In genomic region chr5:107274576-107274975, GRCh38 we compare ENCODE assay signal across 17 cellular contexts.
"Had no signal": no experiment of that assay in that cellular context is flagged by ENCODE, and none has a peak within 500 bp of the region (broad histone marks: within the 10 kb centered on the region; RNA-seq: fewer than 3 reads in every experiment).

No MANE protein-coding gene starts in this region.

- H3K4me1 ChIP-seq: colonic mucosa, esophagus muscularis mucosa, foreskin keratinocyte, left ventricle myocardium inferior, right atrium auricular region, stomach, suprapubic skin, tibial nerve had no signal

- DNase-seq: activated T-cell treated with anti-CD3 and anti-CD28 coated beads, Interleukin-2, amount 50 U/mL, for 1 hour; colonic mucosa; dorsolateral prefrontal cortex; effector memory CD8-positive, alpha-beta T cell; foreskin keratinocyte; left ventricle myocardium inferior; naive thymus-derived CD8-positive, alpha-beta T cell; stimulated activated CD4-positive, alpha-beta T cell treated with anti-CD3 and anti-CD28 coated beads, Interleukin-1b, Interleukin-23, amount 100 ng/mL, for 48 hours; stomach had no signal

- H3K9me3 ChIP-seq: colonic mucosa, esophagus muscularis mucosa, left ventricle myocardium inferior, right atrium auricular region, stomach, suprapubic skin, tibial nerve had no signal

- H3K36me3 ChIP-seq: colonic mucosa, esophagus muscularis mucosa, left ventricle myocardium inferior, right atrium auricular region, stomach, suprapubic skin, tibial nerve had no signal

- H3K27me3 ChIP-seq: colonic mucosa, dorsolateral prefrontal cortex, esophagus muscularis mucosa, foreskin keratinocyte, right atrium auricular region, stomach, suprapubic skin, tibial nerve had no signal

- ATAC-seq: activated T-helper 17 cell treated with anti-CD3 and anti-CD28 coated beads, Interleukin-2, amount 50 U/mL, for 72 hours; effector memory CD8-positive, alpha-beta T cell; foreskin keratinocyte; naive thymus-derived CD8-positive, alpha-beta T cell; stimulated activated memory B cell treated with anti-CD40 and anti-IgM and Interleukin-4, amounts not matched to agents 10 μg/mL and 1 μg/mL and 100 μg/mL, for 72 hours; WTC11 had no signal

- H3K4me3 ChIP-seq: colonic mucosa, dorsolateral prefrontal cortex, esophagus muscularis mucosa, left ventricle myocardium inferior, right atrium auricular region, skin epidermis, stomach, suprapubic skin, tibial nerve had no signal

- H3K27ac ChIP-seq: colonic mucosa, esophagus muscularis mucosa, foreskin keratinocyte, left ventricle myocardium inferior, right atrium auricular region, stomach, suprapubic skin, tibial nerve had no signal
